ENCODE assay signal across 8 cellular contexts in genomic region chr2:15560404-15560987, GRCh38. TPM values are rescaled to one million over a fixed set of nuclear protein-coding genes. Genes with fewer than 3 reads are reported as not detected.
DNase-seq lines count a peak whose midpoint lies in the region; ATAC-seq, FAIRE-seq and TF ChIP-seq lines count a peak whose summit lies in the region.

No MANE protein-coding gene starts in this region.

- no peaks in the 10 kb centered on the region; the same call in 1 of the 2 replicates for H3K36me3 ChIP-seq in Panc1 (ENCODE audit: control insufficient read depth, insufficient read depth, low read length)
- H3K36me3 ChIP-seq in mammary epithelial cell (ENCODE audit: insufficient read depth, low read length) = no peaks in the 10 kb centered on the region
- H3K36me3 ChIP-seq in kidney (ENCODE audit: control insufficient read depth in 1 of 2, insufficient read depth in 2 of 2, low read length in 2 of 2) = peaks cover 0 to 2% of the 10 kb centered on the region in 2 donors
- H3K36me3 ChIP-seq in spleen = peaks cover 0 to 17% (median 5%) of the 10 kb centered on the region in 6 donors

- ATAC-seq in GM19395 (IDR thresholded peaks at IDR 0.05; ENCODE audit: unreplicated experiment) (peak; percentile 60), HG03432 (IDR thresholded peaks at IDR 0.05; ENCODE audit: unreplicated experiment) (peak; percentile 48), Panc1 (peak; percentile 79)

- dilution Hi-C loops in mammary epithelial cell (cut with HindIII; ENCODE audit: low sequenced_read_pairs) = no loop called here

- peaks cover 37% of the 10 kb centered on the region for H3K79me2 ChIP-seq in mammary epithelial cell (ENCODE audit: insufficient read depth, low read length)

- H3K4me3 ChIP-seq in Panc1 (ENCODE audit: low read depth in 2 of 2, low read length in 2 of 2) (peak overlapping the region; percentile 68 to 97), mammary epithelial cell (replicated peaks in 1 of 3; ENCODE audit: insufficient read depth in 1 of 3, low read depth in 2 of 3, low read length in 3 of 3) (peak overlapping the region; percentile 85 to 92 (median 89)), kidney (ENCODE audit: low read length in 2 of 2) (peak overlapping the region; percentile 77 to 92), spleen (peak overlapping the region; percentile 58 to 97 (median 74))

- WGBS in mammary epithelial cell (ENCODE audit: low coverage, missing lambda C conversion rate) = under 1% methylated on average over 22 of the region's 28 CpGs
- 0 to 1% (median 1%) methylated on average over 14 to 28 of the region's 28 CpGs for WGBS in spleen, 5 donors

- H3K4me2 ChIP-seq in mammary epithelial cell (ENCODE audit: insufficient read depth, low read depth, low read length) = peak overlapping the region; percentile 86

- no peak for FAIRE-seq in kidney (lab: Jason Lieb, UNC)

- no peak for TF ChIP-seq POLR2A in spleen (IDR thresholded peaks at IDR 0.05)

- H3K9ac ChIP-seq in mammary epithelial cell (ENCODE audit: insufficient read depth, low read length) (peak overlapping the region; percentile 89), kidney (ENCODE audit: low read length in 2 of 2) (peak overlapping the region; percentile 85 to 91)

- in situ Hi-C loops in Panc1 (cut with HindIII; ENCODE audit: low pct_unique_long_range_greater_than_20kb, low sequenced_read_pairs) (no loop called here), mammary epithelial cell (cut with MboI; ENCODE audit: low sequenced_read_pairs in 2 of 2) (no loop called here)

- CTCF ChIA-PET in Panc1 (lab: Charles Lee) (interaction anchor here (1.0 kb wide), 1 partner anchor 17 kb away, joined by 3 read pairs; no protein-coding TSS in a partner anchor), mammary epithelial cell (lab: Charles Lee; ENCODE audit: low non-redundant PET) (no interaction called here)

- H3K27me3 ChIP-seq in Panc1 (ENCODE audit: control insufficient read depth, insufficient read depth, low read length) = no peaks in the 10 kb centered on the region
- no peaks in the 10 kb centered on the region for H3K27me3 ChIP-seq in mammary epithelial cell (ENCODE audit: insufficient read depth, low read length)
- no peaks in the 10 kb centered on the region for H3K27me3 ChIP-seq in spleen (replicated peaks in 1 of 7)

- BruUV-seq in Panc1 (replicated peaks; lab: Mats Ljungman, UMichigan) (TSS peak; percentile 78), mammary epithelial cell (replicated peaks; lab: Mats Ljungman, UMichigan) (TSS peak; percentile 32)

- peak; percentile 34 for DNase-seq in COLO668 (lab: John Stamatoyannopoulos, UW; ENCODE audit: unreplicated experiment)
- no peak for DNase-seq in Panc1 (ENCODE audit: low read depth, low spot score)
- DNase-seq in mammary epithelial cell = peak; percentile 37
- no peak for DNase-seq in kidney
- DNase-seq in spleen = no peak
- no peak for DNase-seq in LoVo (ENCODE audit: low spot score)

- H3K9me3 ChIP-seq in Panc1 (ENCODE audit: control insufficient read depth, insufficient read depth, low read depth, low read length) = no peaks in the 10 kb centered on the region
- H3K9me3 ChIP-seq in mammary epithelial cell (replicated peaks; ENCODE audit: insufficient read depth, low read length) = no peaks in the 10 kb centered on the region
- H3K9me3 ChIP-seq in kidney (ENCODE audit: control insufficient read depth in 1 of 2, low read length in 2 of 2) = no peaks in the 10 kb centered on the region
- no peaks in the 10 kb centered on the region for H3K9me3 ChIP-seq in spleen

- POLR2A ChIA-PET in Panc1 (lab: Charles Lee) = no interaction called here

- H2AFZ ChIP-seq in mammary epithelial cell (ENCODE audit: low read depth, low read length) = peak overlapping the region; percentile 95

- peak overlapping the region; percentile 94 for H3K27ac ChIP-seq in Panc1 (ENCODE audit: low read length)
- H3K27ac ChIP-seq in mammary epithelial cell (ENCODE audit: insufficient read depth, low read depth, low read length) = peak overlapping the region; percentile 69
- no peak overlapping the region for H3K27ac ChIP-seq in kidney (ENCODE audit: low read depth in 2 of 2, low read length in 2 of 2)
- peak overlapping the region; percentile 57 to 87 (median 81) for H3K27ac ChIP-seq in spleen

- intact Hi-C loops in Panc1 (cut with micrococcal nuclease; ENCODE audit: unreplicated experiment) (no loop called here), mammary epithelial cell (cut with micrococcal nuclease) (loop anchor here (2.0 kb wide), 1 partner anchor 30 kb away; the partner anchor contains the start of gene DDX1), kidney (cut with DNase I) (no loop called here), spleen (cut with DNase I; ENCODE audit: low total_unique reads) (no loop called here)

- H4K20me1 ChIP-seq in mammary epithelial cell (ENCODE audit: insufficient read depth, low read length) = no peaks in the 10 kb centered on the region

- TF ChIP-seq CTCF in Panc1 (IDR thresholded peaks at IDR 0.05) (no peak), mammary epithelial cell (conservative IDR thresholded peaks at IDR 0.05 in 1 of 2, IDR thresholded peaks at IDR 0.05 in 1 of 2; ENCODE audit: extremely low read depth in 1 of 2, insufficient read depth in 1 of 2, low read depth in 1 of 2, low read length in 2 of 2) (no peak), kidney (IDR thresholded peaks at IDR 0.05; ENCODE audit: borderline replicate concordance, extremely low read depth, insufficient read depth) (no peak), spleen (IDR thresholded peaks at IDR 0.05 in 8 of 11, conservative IDR thresholded peaks at IDR 0.05 in 3 of 11) (no peak)

- H3K4me1 ChIP-seq in Panc1 (ENCODE audit: control insufficient read depth, insufficient read depth, low read length) (peaks cover 12% of the 10 kb centered on the region), mammary epithelial cell (ENCODE audit: insufficient read depth, low read length) (peaks cover 29% of the 10 kb centered on the region), kidney (ENCODE audit: control insufficient read depth in 1 of 2, insufficient read depth in 1 of 2, low read depth in 1 of 2, low read length in 2 of 2) (peaks cover 0 to 8% of the 10 kb centered on the region in 2 donors), spleen (peaks cover 9 to 48% (median 36%) of the 10 kb centered on the region in 6 donors)

RNA-seq across cellular contexts. Expression of gene NBAS, which starts 0.6 kb away (rescaled TPM):
- total RNA-seq in Panc1 (2021; ENCODE audit: unreplicated experiment) (36.3 TPM), mammary epithelial cell (10 to 100 TPM; 38.8 to 58.5 TPM), kidney (44.2 TPM), spleen (10 to 100 TPM; 38.6 to 49.0 (median 43.8) TPM)
- polyA plus RNA-seq in Panc1 (2012; ENCODE audit: insufficient read length) = 19.0 TPM
- polyA plus RNA-seq in mammary epithelial cell (18.7 TPM), kidney (ENCODE audit: insufficient read depth, low read depth, low replicate concordance) (40.8 TPM), spleen (10 to 100 TPM; 21.1 to 27.3 (median 24.8) TPM)
- polyA minus RNA-seq in mammary epithelial cell = 68.7 TPM

RNA-seq across cellular contexts. Expression of gene DDX1, which starts 31.2 kb away (rescaled TPM):
- total RNA-seq in Panc1 (2021; ENCODE audit: unreplicated experiment) (102 TPM), mammary epithelial cell (100 to 1,000 TPM in 1 of 2 donors, 10 to 100 TPM in 1; 47.2 to 107 TPM), kidney (90.0 TPM), spleen (10 to 100 TPM; 45.6 to 62.0 (median 56.5) TPM)
- 58.2 TPM for polyA plus RNA-seq in Panc1 (2012; ENCODE audit: insufficient read length)
- polyA plus RNA-seq in mammary epithelial cell (71.0 TPM), kidney (ENCODE audit: insufficient read depth, low read depth, low replicate concordance) (84.0 TPM), spleen (10 to 100 TPM; 32.6 to 47.3 (median 42.5) TPM)
- polyA minus RNA-seq in mammary epithelial cell = 51.1 TPM

Comparison
In these comparisons a context has a peak if more than half of its experiments do, and no peak if none do; other contexts are left out.
1. DNase-seq: peak in COLO668 (single experiment) and mammary epithelial cell (single experiment); none in Panc1 (single experiment), kidney (single experiment), spleen (single experiment) and LoVo (single experiment).
2. H3K27ac ChIP-seq: peak in Panc1 (single experiment), mammary epithelial cell (single experiment) and spleen (8 of 8); none in kidney (0 of 2).
3. Peak in every context shown above with its lines, with median percentiles within 50 percentile points of each other: ATAC-seq and H3K4me3 ChIP-seq.